ENCODE assay signal across 8 cellular contexts in genomic region chr4:139530833-139531427, GRCh38. TPM values are rescaled to one million over a fixed set of nuclear protein-coding genes. Genes with fewer than 3 reads are reported as not detected.
DNase-seq lines count a peak whose midpoint lies in the region; ATAC-seq and TF ChIP-seq lines count a peak whose summit lies in the region.

No MANE protein-coding gene starts in this region.

- no peak overlapping the region for H3K27ac ChIP-seq in CD4-positive, alpha-beta T cell (ENCODE audit: low read depth, low read length)
- no peak overlapping the region for H3K27ac ChIP-seq in aorta (ENCODE audit: low read depth in 1 of 2, low read length in 2 of 2)

- H3K4me1 Mint-ChIP-seq in CD4-positive, alpha-beta T cell (ENCODE audit: low read depth), result peaks cover 5% of the 10 kb centered on the region

- no peaks in the 10 kb centered on the region for H3K9me3 ChIP-seq in CD4-positive, alpha-beta T cell (ENCODE audit: control insufficient read depth, low read length)
- H3K9me3 ChIP-seq in aorta (ENCODE audit: control insufficient read depth, low read length), result no peaks in the 10 kb centered on the region

- H3K36me3 ChIP-seq in aorta (ENCODE audit: control insufficient read depth in 1 of 2, insufficient read depth in 2 of 2, low read length in 1 of 2), result peaks cover 0 to 1% of the 10 kb centered on the region in 2 donors

- H3K36me3 Mint-ChIP-seq in CD4-positive, alpha-beta T cell (ENCODE audit: low read depth), result peaks cover 17% of the 10 kb centered on the region

- no peaks in the 10 kb centered on the region for H3K4me1 ChIP-seq in aorta (ENCODE audit: control insufficient read depth in 1 of 2, insufficient read depth in 2 of 2, low read length in 2 of 2)

- no peak overlapping the region for H3K4me3 ChIP-seq in fibroblast of mammary gland (ENCODE audit: control insufficient read depth, low read depth, low read length)
- no peak overlapping the region for H3K4me3 ChIP-seq in aorta (ENCODE audit: low read length in 2 of 2)

- no peaks in the 10 kb centered on the region for H3K27me3 Mint-ChIP-seq in CD4-positive, alpha-beta T cell

- POLR2A ChIA-PET in CD4-positive, alpha-beta T cell (lab: Charles Lee), result interaction anchor here (0.6 to 2.1 kb wide), 4 partner anchors 20 to 79 kb away, joined by 3 to 9 read pairs (median 4); partner anchors contain the start of gene SETD7

- DNase-seq in CD4-positive, alpha-beta T cell, result peak; percentile 40 to 59 (median 46)
- peak; percentile 24 for DNase-seq in NCI-H748 (lab: John Stamatoyannopoulos, UW; ENCODE audit: unreplicated experiment)
- peak; percentile 57 for DNase-seq in activated T-cell treated with anti-CD3 and anti-CD28 coated beads for 4 hours
- DNase-seq in fibroblast of mammary gland (ENCODE audit: low read depth), result peak; percentile 41
- DNase-seq in nucleus accumbens (lab: John Stamatoyannopoulos, UW), result peak in 29 of 56 donors; percentile 4 to 72 (median 24)
- DNase-seq in aorta, result no peak

- peak; percentile 76 for TF ChIP-seq CTCF in CD4-positive, alpha-beta T cell (IDR thresholded peaks at IDR 0.05)
- TF ChIP-seq CTCF in fibroblast of mammary gland (conservative IDR thresholded peaks at IDR 0.05; ENCODE audit: control insufficient read depth, insufficient read depth, low read depth, low read length), result peak; percentile 64

- 53 to 55% methylated on average over 6 of the region's 6 CpGs for WGBS in aorta, 2 donors

- no peaks in the 10 kb centered on the region for H3K27me3 ChIP-seq in CD4-positive, alpha-beta T cell (ENCODE audit: control insufficient read depth, insufficient read depth, low read length)
- H3K27me3 ChIP-seq in aorta (ENCODE audit: control insufficient read depth in 1 of 2, insufficient read depth in 2 of 2, low read length in 1 of 2), result no peaks in the 10 kb centered on the region

- CTCF ChIA-PET in CD4-positive, alpha-beta T cell (lab: Charles Lee), result interaction anchor here (0.6 to 1.8 kb wide), 6 partner anchors 12 to 500 kb away, joined by 3 to 7 read pairs (median 4); no protein-coding TSS in a partner anchor

- peak; percentile 84 for ATAC-seq in CD4-positive, alpha-beta T cell (ENCODE audit: poor library complexity)
- ATAC-seq in GM21367 (IDR thresholded peaks at IDR 0.05; ENCODE audit: unreplicated experiment) (peak; percentile 58), aorta (ENCODE audit: low FRiP score) (peak; percentile 77), HG02840 (IDR thresholded peaks at IDR 0.05; ENCODE audit: low FRiP score, unreplicated experiment) (no peak)

- no peak overlapping the region for H3K4me3 Mint-ChIP-seq in CD4-positive, alpha-beta T cell

- no peak overlapping the region for H3K27ac Mint-ChIP-seq in CD4-positive, alpha-beta T cell

- H3K9me3 Mint-ChIP-seq in CD4-positive, alpha-beta T cell, result no peaks in the 10 kb centered on the region

- intact Hi-C loops in CD4-positive, alpha-beta T cell (cut with DNase I, micrococcal nuclease), result loop anchor here (2.0 to 10.0 kb wide), 6 partner anchors 24 to 500 kb away; no protein-coding TSS in a partner anchor
- intact Hi-C loops in aorta (cut with DNase I), result loop anchor here in 1 of 2 donors (5.0 kb wide), 1 partner anchor 74 kb away; no protein-coding TSS in a partner anchor

RNA-seq across cellular contexts. Expression of gene SETD7, which starts 25.1 kb away (rescaled TPM):
- 10 to 100 TPM; 23.1 to 23.5 TPM for total RNA-seq in CD4-positive, alpha-beta T cell
- 10 to 100 TPM; 79.0 to 82.4 TPM for total RNA-seq in aorta
- 10 to 100 TPM; 30.3 to 38.7 TPM for polyA plus RNA-seq in aorta

Comparison
In these comparisons a context has a peak if more than half of its experiments do, and no peak if none do; other contexts are left out.
1. DNase-seq: peak in CD4-positive, alpha-beta T cell (10 of 10), NCI-H748 (single experiment), activated T-cell treated with anti-CD3 and anti-CD28 coated beads for 4 hours (single experiment), fibroblast of mammary gland (single experiment) and nucleus accumbens (29 of 56); none in aorta (0 of 2).